Comparison of ENCODE assay signal across 3 cellular contexts in the genomic region with DNA sequence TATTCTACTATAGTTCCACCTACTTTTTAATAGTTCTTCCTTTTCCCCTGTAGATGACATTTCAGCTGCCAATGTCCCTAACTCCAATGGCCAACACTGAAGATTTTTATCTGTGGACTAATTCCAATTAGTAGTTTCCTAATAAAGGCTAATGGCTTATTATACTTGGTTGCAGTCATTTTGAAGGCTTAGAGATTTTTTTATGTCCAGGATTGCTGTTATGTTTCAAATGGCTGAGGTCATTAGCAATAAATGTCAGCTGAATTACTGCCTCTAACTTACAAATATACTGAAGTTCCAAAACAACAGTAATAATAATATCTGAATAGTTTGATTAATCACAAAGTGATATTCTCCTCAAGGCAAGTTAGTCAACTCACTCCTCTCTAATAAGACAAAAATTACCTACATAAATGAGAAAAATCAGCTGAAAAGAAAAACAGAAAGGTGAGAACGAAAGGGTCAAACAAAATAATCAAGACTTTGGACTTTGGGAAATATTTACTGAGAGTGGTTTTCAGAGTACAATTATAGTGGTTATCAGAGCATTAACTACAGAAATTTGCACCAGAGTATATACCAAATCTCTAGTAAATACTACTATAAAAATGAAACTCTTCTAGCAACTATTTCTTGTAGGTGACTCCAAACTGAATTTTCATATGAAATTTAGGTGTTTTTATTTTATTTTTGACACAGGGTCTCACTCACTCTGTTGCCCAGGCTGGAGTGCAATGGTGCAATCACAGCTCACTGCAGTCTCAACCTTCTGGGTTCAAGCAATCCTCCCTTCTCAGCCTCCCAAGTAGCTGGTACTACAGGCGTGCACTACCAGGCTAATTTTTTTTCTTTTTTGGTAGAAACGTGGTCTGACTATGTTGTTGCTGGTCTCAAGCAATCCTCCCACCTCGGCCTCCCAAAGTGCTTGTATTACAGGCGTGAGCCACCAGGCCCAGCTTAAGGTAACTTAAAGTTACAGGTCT.
TF ChIP-seq lines count a peak whose summit lies in the region.

No MANE protein-coding gene starts in this region.

TF ChIP-seq in SK-N-SH treated with all-trans-retinoic acid at 6 μM for 48 hours, 23 proteins besides CTCF, POLR2A, EP300 and RAD21:
- TF ChIP-seq CSDC2 (CRISPR knock-in tag; IDR thresholded peaks at IDR 0.05) (no peak), ISL1 (CRISPR knock-in tag; IDR thresholded peaks at IDR 0.05) (peak; percentile 62)

TF ChIP-seq in SK-N-SH, 30 proteins besides CTCF, POLR2A, EP300 and RAD21:
- no peak for TF ChIP-seq RFX5 (IDR thresholded peaks at IDR 0.05; ENCODE audit: low read length)
- no peak for TF ChIP-seq FOXJ3 (CRISPR knock-in tag; IDR thresholded peaks at IDR 0.05)
- TF ChIP-seq GABPA (IDR thresholded peaks at IDR 0.05; ENCODE audit: low read depth), result no peak
- TF ChIP-seq FOSL2 (IDR thresholded peaks at IDR 0.05; ENCODE audit: borderline replicate concordance, low read depth), result no peak
- TF ChIP-seq SMC3 (IDR thresholded peaks at IDR 0.05; ENCODE audit: low read depth, low read length), result no peak
- no peak for TF ChIP-seq TAF1 (IDR thresholded peaks at IDR 0.05; ENCODE audit: borderline replicate concordance, low read depth, low read length)
- TF ChIP-seq YY1 (IDR thresholded peaks at IDR 0.05; ENCODE audit: low read depth), result no peak
- TF ChIP-seq FOXM1 (IDR thresholded peaks at IDR 0.05; ENCODE audit: low read depth), result no peak
- no peak for TF ChIP-seq RCOR1 (IDR thresholded peaks at IDR 0.05; ENCODE audit: low read length)
- TF ChIP-seq ELF1 (IDR thresholded peaks at IDR 0.05), result no peak
- no peak for TF ChIP-seq CHD2 (IDR thresholded peaks at IDR 0.05; ENCODE audit: low read length, partially characterized antibody)
- TF ChIP-seq, protein P1, sequence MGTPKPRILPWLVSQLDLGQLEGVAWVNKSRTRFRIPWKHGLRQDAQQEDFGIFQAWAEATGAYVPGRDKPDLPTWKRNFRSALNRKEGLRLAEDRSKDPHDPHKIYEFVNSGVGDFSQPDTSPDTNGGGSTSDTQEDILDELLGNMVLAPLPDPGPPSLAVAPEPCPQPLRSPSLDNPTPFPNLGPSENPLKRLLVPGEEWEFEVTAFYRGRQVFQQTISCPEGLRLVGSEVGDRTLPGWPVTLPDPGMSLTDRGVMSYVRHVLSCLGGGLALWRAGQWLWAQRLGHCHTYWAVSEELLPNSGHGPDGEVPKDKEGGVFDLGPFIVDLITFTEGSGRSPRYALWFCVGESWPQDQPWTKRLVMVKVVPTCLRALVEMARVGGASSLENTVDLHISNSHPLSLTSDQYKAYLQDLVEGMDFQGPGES (IDR thresholded peaks at IDR 0.05; ENCODE audit: low read depth, low read length), result no peak
- TF ChIP-seq MXI1 (IDR thresholded peaks at IDR 0.05; ENCODE audit: low read depth, low read length), result no peak
- no peak for TF ChIP-seq NFIC (IDR thresholded peaks at IDR 0.05; ENCODE audit: borderline replicate concordance)
- no peak for TF ChIP-seq TEAD4 (IDR thresholded peaks at IDR 0.05; ENCODE audit: borderline replicate concordance, insufficient read depth)
- TF ChIP-seq MEF2A (IDR thresholded peaks at IDR 0.05; ENCODE audit: borderline replicate concordance, low read depth), result no peak
- TF ChIP-seq POLR2AphosphoS5 (IDR thresholded peaks at IDR 0.05; ENCODE audit: low read depth, low read length), result no peak

TF ChIP-seq in endothelial cell of umbilical vein, 7 proteins besides CTCF, POLR2A, EP300 and RAD21:
- no peak for TF ChIP-seq EZH2 (IDR thresholded peaks at IDR 0.05; ENCODE audit: borderline replicate concordance, low read depth, low read length, severe bottlenecking)
- no peak for TF ChIP-seq POLR2AphosphoS5 (IDR thresholded peaks at IDR 0.05; ENCODE audit: insufficient read depth, low read depth, low read length)
- TF ChIP-seq, protein P2, sequence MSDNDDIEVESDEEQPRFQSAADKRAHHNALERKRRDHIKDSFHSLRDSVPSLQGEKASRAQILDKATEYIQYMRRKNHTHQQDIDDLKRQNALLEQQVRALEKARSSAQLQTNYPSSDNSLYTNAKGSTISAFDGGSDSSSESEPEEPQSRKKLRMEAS (IDR thresholded peaks at IDR 0.05; ENCODE audit: insufficient read depth, insufficient read length), result no peak
- TF ChIP-seq GATA2 (IDR thresholded peaks at IDR 0.05; ENCODE audit: insufficient read depth, insufficient read length, low read depth, low read length), result no peak
- TF ChIP-seq MYC (IDR thresholded peaks at IDR 0.05; ENCODE audit: low read depth, low read length), result no peak
- TF ChIP-seq FOS (IDR thresholded peaks at IDR 0.05; ENCODE audit: borderline replicate concordance, insufficient read depth, low read length), result no peak
